ENCODE assay signal across 11 cellular contexts in the genomic region with DNA sequence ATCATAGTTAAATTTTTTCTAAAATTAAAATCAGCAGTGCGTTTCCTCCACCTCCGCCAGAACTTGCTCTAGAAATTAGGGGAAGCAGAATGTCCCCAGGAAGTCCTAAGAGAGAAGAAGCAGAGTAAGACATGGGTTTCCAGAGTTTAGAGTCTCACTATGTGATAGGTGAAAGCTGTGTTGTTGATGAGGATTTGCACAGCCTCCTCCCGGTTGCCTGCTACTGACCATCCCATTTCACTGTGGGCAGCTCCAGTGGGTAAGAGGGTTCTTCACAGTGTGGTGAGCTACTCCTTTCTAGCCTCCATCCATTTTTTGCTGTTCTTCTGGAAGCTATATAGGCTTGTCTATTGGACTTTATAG. TPM values are rescaled to one million over a fixed set of nuclear protein-coding genes. Genes with fewer than 3 reads are reported as not detected.
DNase-seq lines count a peak whose midpoint lies in the region; ATAC-seq, FAIRE-seq and TF ChIP-seq lines count a peak whose summit lies in the region.
"Had no signal": no experiment of that assay in that cellular context is flagged by ENCODE, and none has a peak within 500 bp of the region (broad histone marks: within the 10 kb centered on the region; RNA-seq: fewer than 3 reads in every experiment).

No MANE protein-coding gene starts in this region.

- intact Hi-C loops in stomach (cut with DNase I; ENCODE audit: low total_unique reads) = no loop called here

- H2AFZ ChIP-seq in SK-N-SH (ENCODE audit: low read depth) = no peak overlapping the region
- no peak overlapping the region for H2AFZ ChIP-seq in fibroblast of lung (ENCODE audit: low read length)

- peak overlapping the region; percentile 56; the same call in 1 of the 2 replicates for H3K4me2 ChIP-seq in SK-N-SH
- peak overlapping the region; percentile 98 for H3K4me2 ChIP-seq in fibroblast of lung (ENCODE audit: extremely low read depth, insufficient read depth, low read length)

- ATAC-seq in SK-N-SH treated with all-trans-retinoic acid at 6 μM for 48 hours = no peak

- CTCF ChIA-PET in SK-N-SH (lab: Yijun Ruan, JAX) = no interaction called here

- TF ChIP-seq EP300 in SK-N-SH (IDR thresholded peaks at IDR 0.05; ENCODE audit: borderline replicate concordance in 1 of 2, low read depth in 1 of 2, low read length in 1 of 2) (no peak), stomach (IDR thresholded peaks at IDR 0.05) (no peak)

- H3K27ac ChIP-seq in SK-N-SH (ENCODE audit: low read depth in 2 of 2, low read length in 1 of 2) = peak overlapping the region in 1 of 2 experiments; percentile 53; a peak in 1 of 4 replicates
- H3K27ac ChIP-seq in fibroblast of lung (ENCODE audit: insufficient read depth, low read length) = peak overlapping the region; percentile 74
- peak overlapping the region in 3 of 5 donors; percentile 52 to 73 (median 73) for H3K27ac ChIP-seq in stomach

- POLR2A ChIA-PET in SK-N-SH (lab: Yijun Ruan, JAX) = no interaction called here

- H3K9me2 ChIP-seq in SK-N-SH = no peaks in the 10 kb centered on the region

- H3K79me2 ChIP-seq in SK-N-SH (ENCODE audit: insufficient read depth) (no peaks in the 10 kb centered on the region), fibroblast of lung (ENCODE audit: control insufficient read depth, insufficient read depth, low read length) (no peaks in the 10 kb centered on the region)

- H3K27me3 ChIP-seq in SK-N-SH (ENCODE audit: insufficient read depth) = no peaks in the 10 kb centered on the region; the same call in 1 of the 2 replicates
- H3K27me3 ChIP-seq in fibroblast of lung (ENCODE audit: control insufficient read depth, insufficient read depth, low read length) = no peaks in the 10 kb centered on the region
- no peaks in the 10 kb centered on the region for H3K27me3 ChIP-seq in stomach

- H3K9ac ChIP-seq in SK-N-SH = no peak overlapping the region
- no peak overlapping the region for H3K9ac ChIP-seq in fibroblast of lung (ENCODE audit: insufficient read depth, low read length)

- whole genome bisulfite sequencing in SK-N-SH (ENCODE audit: low lambda C conversion rate) = 59% methylated on average over 3 of the region's 3 CpGs
- WGBS in stomach, 5 donors = 70 to 90% (median 81%) methylated on average over 3 of the region's 3 CpGs

- DNase-seq in SK-N-SH (no peak), MV-4-11 (lab: John Stamatoyannopoulos, UW) (peak; percentile 9), fibroblast of lung (ENCODE audit: low read depth in 2 of 2) (no peak), stomach (no peak), DMS 273 treated with DMSO at 0.1 percent for 48 hours (lab: John Stamatoyannopoulos, UW) (no peak), SW 1271 (lab: John Stamatoyannopoulos, UW) (no peak), frontal cortex (ENCODE audit: low spot score in 2 of 2) (no peak)
- DNase-seq: 8988T, NCI-H1417 treated with DMSO at 0.1 percent for 48 hours had no signal

- H3K36me3 ChIP-seq in SK-N-SH (replicated peaks in 1 of 2; ENCODE audit: control insufficient read depth in 1 of 2, insufficient read depth in 2 of 2, low read length in 1 of 2) (no peaks in the 10 kb centered on the region), fibroblast of lung (ENCODE audit: control insufficient read depth, insufficient read depth, low read length) (no peaks in the 10 kb centered on the region), stomach (no peaks in the 10 kb centered on the region)

- H3F3A ChIP-seq in SK-N-SH (replicated peaks; ENCODE audit: insufficient read depth) = peaks cover 4% of the 10 kb centered on the region

- FAIRE-seq in frontal cortex (lab: Jason Lieb, UNC) = no peak
- FAIRE-seq: RCC 7860 had no signal

- no peak for TF ChIP-seq POLR2A in stomach (IDR thresholded peaks at IDR 0.05)

- no peak for TF ChIP-seq RAD21 in SK-N-SH (IDR thresholded peaks at IDR 0.05; ENCODE audit: low read length)

- H4K20me1 ChIP-seq in SK-N-SH (ENCODE audit: insufficient read depth) (no peaks in the 10 kb centered on the region), fibroblast of lung (ENCODE audit: control insufficient read depth, extremely low read depth, insufficient read depth, low read length) (no peaks in the 10 kb centered on the region)

- H3K9me3 ChIP-seq in SK-N-SH = no peaks in the 10 kb centered on the region
- H3K9me3 ChIP-seq in fibroblast of lung (ENCODE audit: control insufficient read depth, insufficient read depth, low read depth, low read length) = no peaks in the 10 kb centered on the region
- no peaks in the 10 kb centered on the region for H3K9me3 ChIP-seq in stomach

- TF ChIP-seq CTCF in SK-N-SH (IDR thresholded peaks at IDR 0.05) (no peak), fibroblast of lung (conservative IDR thresholded peaks at IDR 0.05 in 1 of 2, IDR thresholded peaks at IDR 0.05 in 1 of 2; ENCODE audit: low read depth in 1 of 2, low read length in 2 of 2) (no peak), stomach (IDR thresholded peaks at IDR 0.05) (no peak)

- no peaks in the 10 kb centered on the region for H3K4me1 ChIP-seq in SK-N-SH (ENCODE audit: control insufficient read depth in 1 of 2, insufficient read depth in 2 of 2, low read depth in 1 of 2, low read length in 1 of 2)
- H3K4me1 ChIP-seq in fibroblast of lung (ENCODE audit: control insufficient read depth, extremely low read depth, insufficient read depth, low read length) = peaks cover 12% of the 10 kb centered on the region
- H3K4me1 ChIP-seq in stomach = peaks cover 20 to 50% (median 23%) of the 10 kb centered on the region in 4 donors

- H3K4me3 ChIP-seq in SK-N-SH (ENCODE audit: low read depth in 2 of 2, low read length in 1 of 2) (no peak overlapping the region), fibroblast of lung (replicated peaks in 1 of 4; ENCODE audit: control extremely low read depth in 1 of 4, insufficient read depth in 1 of 4, low read depth in 3 of 4, low read length in 4 of 4) (peak overlapping the region; percentile 19 to 42 (median 37)), stomach (no peak overlapping the region)

TF ChIP-seq in SK-N-SH, 30 proteins besides CTCF, POLR2A, EP300 and RAD21 (continues in another document):
- no peak for TF ChIP-seq EZH2phosphoT487 (IDR thresholded peaks at IDR 0.05; ENCODE audit: borderline replicate concordance, low read depth)
- TF ChIP-seq FOXJ3 (CRISPR knock-in tag; IDR thresholded peaks at IDR 0.05) = no peak
- no peak for TF ChIP-seq JUND (IDR thresholded peaks at IDR 0.05)
- TF ChIP-seq TAF1 (IDR thresholded peaks at IDR 0.05; ENCODE audit: borderline replicate concordance, low read depth, low read length) = no peak
- no peak for TF ChIP-seq MXI1 (IDR thresholded peaks at IDR 0.05; ENCODE audit: low read depth, low read length)
- TF ChIP-seq SIN3A (IDR thresholded peaks at IDR 0.05; ENCODE audit: borderline replicate concordance, low read depth, low read length) = no peak
- TF ChIP-seq SMC3 (IDR thresholded peaks at IDR 0.05; ENCODE audit: low read depth, low read length) = no peak
- TF ChIP-seq RFX5 (IDR thresholded peaks at IDR 0.05; ENCODE audit: low read length) = no peak
- TF ChIP-seq POLR2AphosphoS5 (IDR thresholded peaks at IDR 0.05; ENCODE audit: low read depth, low read length) = no peak
- no peak for TF ChIP-seq MEF2A (IDR thresholded peaks at IDR 0.05; ENCODE audit: borderline replicate concordance, low read depth)
- no peak for TF ChIP-seq YY1 (IDR thresholded peaks at IDR 0.05; ENCODE audit: low read depth)
- no peak for TF ChIP-seq TEAD4 (IDR thresholded peaks at IDR 0.05; ENCODE audit: borderline replicate concordance, insufficient read depth)

TF ChIP-seq in SK-N-SH treated with all-trans-retinoic acid at 6 μM for 48 hours, 23 proteins besides CTCF, POLR2A, EP300 and RAD21:
- TF ChIP-seq ZNF8 (CRISPR knock-in tag; IDR thresholded peaks at IDR 0.05) (no peak), OSR1 (CRISPR knock-in tag; IDR thresholded peaks at IDR 0.05) (no peak), ZNF565 (CRISPR knock-in tag; conservative IDR thresholded peaks at IDR 0.05; ENCODE audit: low read depth) (no peak), ESRRG (CRISPR knock-in tag; IDR thresholded peaks at IDR 0.05) (no peak), ISL1 (CRISPR knock-in tag; IDR thresholded peaks at IDR 0.05) (no peak)
TF ChIP-seq in SK-N-SH treated with all-trans-retinoic acid at 6 μM for 48 hours: peak in this region for 0.

RNA-seq across cellular contexts. Expression of a gene that starts 13.3 kb away (rescaled TPM):
- polyA plus RNA-seq in SK-N-SH (2012; rRNA removed) = 1.7 and 5.0 TPM in 2 replicates
- 4.6 and 5.0 TPM in 2 replicates for polyA plus RNA-seq in SK-N-SH (2012; cell fraction: cytosol; rRNA removed)
- 1.9 and 2.8 TPM in 2 replicates for polyA plus RNA-seq in SK-N-SH (2012; cell fraction: nucleus; rRNA removed)
- 19.5 and 20.0 TPM in 2 replicates for total RNA-seq in fibroblast of lung
- polyA plus RNA-seq in fibroblast of lung = 6.8 and 9.7 TPM in 2 replicates
- 6.2 and 7.6 TPM in 2 replicates for polyA plus RNA-seq in fibroblast of lung (2012)
- polyA minus RNA-seq in fibroblast of lung (ENCODE audit: low replicate concordance) = 3.1 and 12.2 TPM in 2 replicates
- total RNA-seq in stomach = 10 to 100 TPM in 4 of 5 donors, 1 to 10 TPM in 1; 2.5 to 45.8 (median 16.7) TPM
- polyA plus RNA-seq in stomach = 1 to 10 TPM; 2.2 to 6.3 (median 3.6) TPM
- total RNA-seq in frontal cortex = 39.5 TPM

Comparison
In these comparisons a context has a peak if more than half of its experiments do, and no peak if none do; other contexts are left out.
1. H3K4me3 ChIP-seq: peak in fibroblast of lung (4 of 4); none in SK-N-SH (0 of 2) and stomach (0 of 4).